15 cellular contexts compared by ENCODE assay signal in the genomic region with DNA sequence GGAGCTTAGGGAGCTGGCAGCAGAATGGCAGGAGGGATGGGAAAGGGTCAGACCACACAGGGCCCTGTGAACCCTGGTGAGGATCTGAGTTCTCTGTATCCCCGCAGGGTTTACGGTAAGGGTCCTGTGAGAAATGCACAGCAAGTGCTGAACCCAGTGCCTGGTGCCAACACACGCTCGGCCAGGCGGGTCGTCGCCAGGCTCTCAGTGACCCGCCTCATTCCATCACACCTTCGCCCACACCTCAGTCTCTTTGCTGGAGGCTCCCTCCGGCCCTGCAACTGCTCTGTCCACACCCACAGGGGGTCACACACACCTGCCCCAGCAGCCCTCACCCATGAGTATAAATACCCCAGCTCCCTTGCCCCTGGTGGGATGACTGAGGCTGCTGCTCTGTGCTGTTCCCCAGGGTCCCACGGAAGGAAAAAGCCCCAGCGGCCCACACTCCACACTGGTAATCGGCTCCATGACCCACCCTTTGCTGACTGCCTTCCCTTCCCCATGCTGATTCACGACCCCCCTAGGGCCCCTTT. TPM values are rescaled to one million over a fixed set of nuclear protein-coding genes. Genes with fewer than 3 reads are reported as not detected.
DNase-seq lines count a peak whose midpoint lies in the region; ATAC-seq and TF ChIP-seq lines count a peak whose summit lies in the region.
"Had no signal": no experiment of that assay in that cellular context is flagged by ENCODE, and none has a peak within 500 bp of the region (broad histone marks: within the 10 kb centered on the region; RNA-seq: fewer than 3 reads in every experiment).

No MANE protein-coding gene starts in this region.

- H3K9me2 ChIP-seq in GM23338 (ENCODE audit: insufficient read depth): no peaks in the 10 kb centered on the region

- H3K36me3 Mint-ChIP-seq in GM23338 (ENCODE audit: low read depth) (peaks cover 36% of the 10 kb centered on the region), neural progenitor cell (peaks cover 14% of the 10 kb centered on the region)
- peaks cover 35 to 56% of the 10 kb centered on the region in 2 donors for H3K36me3 Mint-ChIP-seq in stimulated activated naive B cell treated with anti-CD40 and anti-IgM and Interleukin-4, amounts not matched to agents 10 μg/mL and 1 μg/mL and 100 μg/mL, for 72 hours

- H4K20me1 ChIP-seq in GM23338 (replicated peaks; ENCODE audit: insufficient read depth) (peaks cover 6% of the 10 kb centered on the region), neural progenitor cell (ENCODE audit: low read depth) (no peaks in the 10 kb centered on the region)

- TF ChIP-seq CTCF in GM23338 (conservative IDR thresholded peaks at IDR 0.05; ENCODE audit: low read depth in 2 of 2) (no peak), HEK293 (tag by site-specific recombination; IDR thresholded peaks at IDR 0.05) (no peak), neural progenitor cell (IDR thresholded peaks at IDR 0.05) (no peak), RWPE1 (conservative IDR thresholded peaks at IDR 0.05; ENCODE audit: low read depth) (no peak)

- H3K79me2 ChIP-seq in GM23338 (replicated peaks; ENCODE audit: insufficient read depth) (no peaks in the 10 kb centered on the region), neural progenitor cell (ENCODE audit: low read depth) (peaks cover 5% of the 10 kb centered on the region)

- H3K4me3 ChIP-seq in GM23338 (no peak overlapping the region), HEK293 (ENCODE audit: low read depth, low read length) (no peak overlapping the region), neural progenitor cell (no peak overlapping the region)
- H3K4me3 ChIP-seq: A549 had no signal

- no peak overlapping the region for H2AFZ ChIP-seq in GM23338
- no peak overlapping the region for H2AFZ ChIP-seq in neural progenitor cell (replicated peaks)

- H3K4me1 Mint-ChIP-seq in GM23338: no peaks in the 10 kb centered on the region
- H3K4me1 Mint-ChIP-seq in neural progenitor cell: no peaks in the 10 kb centered on the region
- peaks cover 10% of the 10 kb centered on the region in 2 donors for H3K4me1 Mint-ChIP-seq in stimulated activated naive B cell treated with anti-CD40 and anti-IgM and Interleukin-4, amounts not matched to agents 10 μg/mL and 1 μg/mL and 100 μg/mL, for 72 hours

- peak; percentile 34; the same call in 1 of the 3 replicates for ATAC-seq in GM23338
- ATAC-seq in stimulated activated naive B cell treated with anti-CD40 and anti-IgM and Interleukin-4, amounts not matched to agents 10 μg/mL and 1 μg/mL and 100 μg/mL, for 72 hours (replicated peaks): no peak
- ATAC-seq: A549 had no signal

- H3K9me3 ChIP-seq in HEK293 (ENCODE audit: control insufficient read depth, insufficient read depth, low read depth, low read length) (no peaks in the 10 kb centered on the region), neural progenitor cell (ENCODE audit: low read depth) (no peaks in the 10 kb centered on the region)
- H3K9me3 ChIP-seq: A549, BE2C, Caco-2 had no signal

- H3F3A ChIP-seq in GM23338 (replicated peaks; ENCODE audit: low read depth) (no peaks in the 10 kb centered on the region), neural progenitor cell (ENCODE audit: low read depth) (no peaks in the 10 kb centered on the region)

- H3K27me3 Mint-ChIP-seq in GM23338 (ENCODE audit: insufficient read depth, low read depth, poor library complexity): peaks cover 2% of the 10 kb centered on the region
- H3K27me3 Mint-ChIP-seq in neural progenitor cell (ENCODE audit: insufficient read depth, low read depth): no peaks in the 10 kb centered on the region
- H3K27me3 Mint-ChIP-seq in stimulated activated naive B cell treated with anti-CD40 and anti-IgM and Interleukin-4, amounts not matched to agents 10 μg/mL and 1 μg/mL and 100 μg/mL, for 72 hours: no peaks in the 10 kb centered on the region
- H3K27me3 Mint-ChIP-seq: CD8-positive, alpha-beta memory T cell had no signal

- H3K4me2 ChIP-seq in GM23338 (no peak overlapping the region), neural progenitor cell (no peak overlapping the region)
- H3K4me2 ChIP-seq: A549 had no signal

- no peaks in the 10 kb centered on the region for H3K9me3 Mint-ChIP-seq in GM23338
- no peaks in the 10 kb centered on the region for H3K9me3 Mint-ChIP-seq in neural progenitor cell
- peaks cover 2 to 5% of the 10 kb centered on the region in 2 donors for H3K9me3 Mint-ChIP-seq in stimulated activated naive B cell treated with anti-CD40 and anti-IgM and Interleukin-4, amounts not matched to agents 10 μg/mL and 1 μg/mL and 100 μg/mL, for 72 hours
- H3K9me3 Mint-ChIP-seq: CD8-positive, alpha-beta memory T cell had no signal

- CTCF ChIA-PET in HEK293 (lab: Yijun Ruan, JAX) (interaction anchor here (0.5 to 0.8 kb wide), 5 partner anchors 45 to 468 kb away, joined by 3 to 9 read pairs (median 3); no protein-coding TSS in a partner anchor), RWPE1 (lab: Yijun Ruan, JAX) (no interaction called here)

- DNase-seq in GM23338 (ENCODE audit: low spot score): no peak
- no peak for DNase-seq in neural progenitor cell (ENCODE audit: low spot score)
- DNase-seq in stimulated activated naive B cell treated with anti-CD40 and anti-IgM and Interleukin-4, amounts not matched to agents 10 μg/mL and 1 μg/mL and 100 μg/mL, for 72 hours: no peak
- DNase-seq in RWPE1 (ENCODE audit: low spot score): no peak
- DNase-seq in activated CD8-positive, alpha-beta memory T cell treated with anti-CD3 and anti-CD28 coated beads, Interleukin-2, amount 50 U/mL, for 4 hours: no peak
- DNase-seq: BE2C; Caco-2; CD8-positive, alpha-beta memory T cell; DND-41; GDM1; HCEC 1CT had no signal

- H3K9ac ChIP-seq in neural progenitor cell: no peak overlapping the region

- no peaks in the 10 kb centered on the region; the same call in 1 of the 2 replicates for H3K36me3 ChIP-seq in GM23338 (ENCODE audit: insufficient read depth)
- H3K36me3 ChIP-seq in HEK293 (ENCODE audit: control insufficient read depth in 2 of 2, insufficient read depth in 1 of 2, low read length in 2 of 2): peaks cover 14 to 35% of the 10 kb centered on the region in 2 experiments; a peak in 2 of 3 replicates
- no peaks in the 10 kb centered on the region for H3K36me3 ChIP-seq in neural progenitor cell

- H3K27ac ChIP-seq in GM23338 (ENCODE audit: low read depth) (no peak overlapping the region), HEK293 (ENCODE audit: extremely low read depth, low read depth, low read length) (no peak overlapping the region), neural progenitor cell (no peak overlapping the region), RWPE1 (no peak overlapping the region)
- H3K27ac ChIP-seq: A549, C4-2B, HL-60 had no signal

- H3K27me3 ChIP-seq in GM23338 (ENCODE audit: insufficient read depth) (no peaks in the 10 kb centered on the region), neural progenitor cell (no peaks in the 10 kb centered on the region)
- H3K27me3 ChIP-seq: BE2C had no signal

- H3K4me1 ChIP-seq in GM23338 (ENCODE audit: insufficient read depth) (no peaks in the 10 kb centered on the region), HEK293 (ENCODE audit: control insufficient read depth, insufficient read depth, low read length) (no peaks in the 10 kb centered on the region), neural progenitor cell (no peaks in the 10 kb centered on the region)
- H3K4me1 ChIP-seq: BE2C, Caco-2 had no signal

- H3K4me3 Mint-ChIP-seq in GM23338 (no peak overlapping the region), neural progenitor cell (peak overlapping the region; percentile 28)
- H3K4me3 Mint-ChIP-seq in stimulated activated naive B cell treated with anti-CD40 and anti-IgM and Interleukin-4, amounts not matched to agents 10 μg/mL and 1 μg/mL and 100 μg/mL, for 72 hours: no peak overlapping the region
- H3K4me3 Mint-ChIP-seq: CD8-positive, alpha-beta memory T cell had no signal

- H3K27ac Mint-ChIP-seq in GM23338: no peak overlapping the region; the same call in none of the 2 replicates
- H3K27ac Mint-ChIP-seq in neural progenitor cell: no peak overlapping the region
- peak overlapping the region; percentile 51 for H3K27ac Mint-ChIP-seq in stimulated activated naive B cell treated with anti-CD40 and anti-IgM and Interleukin-4, amounts not matched to agents 10 μg/mL and 1 μg/mL and 100 μg/mL, for 72 hours

- POLR2A ChIA-PET in HEK293 (lab: Yijun Ruan, JAX) (no interaction called here), RWPE1 (lab: Yijun Ruan, JAX; ENCODE audit: low non-redundant PET) (no interaction called here)

TF ChIP-seq in GM23338, 12 proteins besides CTCF, POLR2A, EP300 and RAD21:
- TF ChIP-seq JUNB (IDR thresholded peaks at IDR 0.05; ENCODE audit: unreplicated experiment) (no peak), POLR2AphosphoS5 (IDR thresholded peaks at IDR 0.05; ENCODE audit: low read depth) (no peak), NANOG (IDR thresholded peaks at IDR 0.05; ENCODE audit: borderline replicate concordance) (no peak)
TF ChIP-seq in GM23338: peak in this region for 0.

TF ChIP-seq in HEK293, 187 proteins besides CTCF, POLR2A, EP300 and RAD21:
- TF ChIP-seq ZNF37A (tag by site-specific recombination; IDR thresholded peaks at IDR 0.05): peak; percentile 90
- no peak for TF ChIP-seq ZSCAN30 (tag by site-specific recombination; IDR thresholded peaks at IDR 0.05)

RNA-seq across cellular contexts. Expression of gene CAMKK2, which starts 23.1 kb away (rescaled TPM):
- total RNA-seq in GM23338 (2014; rRNA removed; shearing (Covaris generic)): 18.5 and 26.4 TPM in 2 replicates
- polyA plus RNA-seq in GM23338 (2016; fragmentation: Nextera tagmentation; extraction: Ambion mirVana): 9.5 and 10.3 TPM in 2 replicates
- 21.0 and 31.1 TPM in 2 replicates for total RNA-seq in neural progenitor cell (ENCODE audit: low replicate concordance)
